21 cellular contexts compared by ENCODE assay signal in genomic region chr5:80351019-80351418, GRCh38. TPM values are rescaled to one million over a fixed set of nuclear protein-coding genes. Genes with fewer than 3 reads are reported as not detected.
"Had no signal": no experiment of that assay in that cellular context is flagged by ENCODE, and none has a peak within 500 bp of the region (broad histone marks: within the 10 kb centered on the region; RNA-seq: fewer than 3 reads in every experiment).

No MANE protein-coding gene starts in this region.

RNA-seq across cellular contexts. Expression of gene SPZ1, which starts 31.2 kb away (rescaled TPM):
- total RNA-seq: activated naive CD4-positive, alpha-beta T cell treated with anti-CD3 and anti-CD28 coated beads for 36 hours; activated naive CD4-positive, alpha-beta T cell treated with anti-CD3 and anti-CD28 coated beads, Interleukin-2, amount 50 U/mL, for 72 hours; activated naive CD8-positive, alpha-beta T cell treated with anti-CD3 and anti-CD28 coated beads for 36 hours; activated naive CD8-positive, alpha-beta T cell treated with anti-CD3 and anti-CD28 coated beads, Interleukin-2, amount 10 ng/mL, durations not matched to agents 7 days and 5 days; activated T-cell treated with anti-CD3 and anti-CD28 coated beads, Interleukin-2, amount 50 U/mL, for 4 hours; activated T-cell treated with anti-CD3 and anti-CD28 coated beads, Interleukin-2, amount 50 U/mL, for 72 hours; activated T-helper 1 cell treated with anti-CD3 and anti-CD28 coated beads, Interleukin-12 subunit alpha, Interleukin-12 subunit beta, Interleukin-2, Interleukin-4 antibody, amounts not matched to agents 30 ng/mL and 10 ng/mL and 1 ng/mL, durations not matched to agents 14 hours and 24 hours and 36 hours; activated T-helper 17 cell treated with anti-CD3 and anti-CD28 coated beads, Interleukin-2, amount 50 U/mL, for 72 hours; activated T-helper 2 cell treated with anti-CD3 and anti-CD28 coated beads, Interferon-gamma antibody, Interleukin-2, Interleukin-4, amounts not matched to agents 10 μg/mL and 5 μg/mL and 100 μg/mL, durations not matched to agents 14 hours and 24 hours and 36 hours; adrenal gland; aorta; ascending aorta; astrocyte; body of pancreas; breast epithelium; bronchial epithelial cell; cardiac muscle cell; cardiac septum; cerebellum; chondrocyte had no signal
- polyA plus RNA-seq: adipose tissue, adrenal gland, aorta, cardiac muscle cell had no signal
